8 cellular contexts compared by ENCODE assay signal in the genomic region with DNA sequence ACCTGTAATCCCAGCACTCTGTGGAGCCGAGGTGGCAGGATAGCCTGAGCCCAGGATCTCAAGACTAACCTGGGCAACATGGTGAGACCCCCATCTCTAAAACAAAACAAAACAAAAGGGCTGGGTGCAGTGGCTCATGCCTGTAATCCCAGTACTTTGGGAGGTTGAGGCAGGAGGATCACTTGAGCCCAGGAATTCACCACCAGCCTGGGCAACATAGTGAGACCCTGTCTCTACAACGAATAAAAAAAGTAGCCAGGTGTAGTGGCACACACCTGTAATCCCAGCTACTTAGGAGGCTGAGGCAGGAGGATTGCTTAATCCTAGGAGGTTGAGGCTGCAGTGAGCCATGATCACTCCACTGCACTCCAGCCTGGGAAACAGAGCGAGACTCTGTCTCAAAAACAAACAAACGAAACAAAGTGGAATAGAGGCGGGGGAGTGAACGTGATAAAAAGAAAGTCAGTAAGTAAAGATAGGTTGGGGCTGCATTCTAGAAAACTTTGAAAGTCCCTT. TPM values are rescaled to one million over a fixed set of nuclear protein-coding genes. Genes with fewer than 3 reads are reported as not detected.
DNase-seq lines count a peak whose midpoint lies in the region; ATAC-seq and TF ChIP-seq lines count a peak whose summit lies in the region.
"Not testable (repeated sequence)": the region's sequence is repeated elsewhere in the genome, so short reads cannot be mapped to it uniquely, and the experiment has no call there.

No MANE protein-coding gene starts in this region.

- not testable (repeated sequence) for H3K14ac ChIP-seq in neuronal stem cell (ENCODE audit: low read length)

- peaks cover 8 to 17% of the 10 kb centered on the region in 2 donors for H3K9me3 ChIP-seq in neuronal stem cell (replicated peaks in 1 of 2; ENCODE audit: control insufficient read depth in 2 of 2, insufficient read depth in 1 of 2, low read depth in 1 of 2, low read length in 2 of 2)
- H3K9me3 ChIP-seq in vagina: not testable (repeated sequence)

- H3K27ac Mint-ChIP-seq in IgD-negative memory B cell: peak overlapping the region in 2 of 3 donors; percentile 18 to 67
- H3K27ac Mint-ChIP-seq in activated CD8-positive, alpha-beta T cell treated with anti-CD3 and anti-CD28 coated beads for 36 hours: peak overlapping the region; percentile 51
- H3K27ac Mint-ChIP-seq in activated naive CD8-positive, alpha-beta T cell treated with anti-CD3 and anti-CD28 coated beads, Interleukin-2, amount 10 ng/mL, durations not matched to agents 7 days and 5 days: peak overlapping the region; percentile 79
- H3K27ac Mint-ChIP-seq in effector memory CD8-positive, alpha-beta T cell: peak overlapping the region; percentile 91 to 97
- H3K27ac Mint-ChIP-seq in stimulated activated naive CD8-positive, alpha-beta T cell treated with anti-CD3 and anti-CD28 coated beads, Interleukin-15, Interleukin-2, amounts not matched to agents 100 ng/mL and 50 ng/mL, for 24 hours: peak overlapping the region; percentile 18

- H3K9ac ChIP-seq in neuronal stem cell (ENCODE audit: low read depth, low read length, poor library complexity): not testable (repeated sequence)

- TF ChIP-seq POLR2A in vagina (IDR thresholded peaks at IDR 0.05): not testable (repeated sequence)

- peaks cover 9 to 22% (median 20%) of the 10 kb centered on the region in 3 donors for H3K4me1 Mint-ChIP-seq in IgD-negative memory B cell
- peaks cover 56% of the 10 kb centered on the region for H3K4me1 Mint-ChIP-seq in activated CD8-positive, alpha-beta T cell treated with anti-CD3 and anti-CD28 coated beads for 36 hours (ENCODE audit: low read depth)
- peaks cover 31% of the 10 kb centered on the region for H3K4me1 Mint-ChIP-seq in activated naive CD8-positive, alpha-beta T cell treated with anti-CD3 and anti-CD28 coated beads, Interleukin-2, amount 10 ng/mL, durations not matched to agents 7 days and 5 days
- H3K4me1 Mint-ChIP-seq in effector memory CD8-positive, alpha-beta T cell (ENCODE audit: low read depth in 2 of 2): peaks cover 63 to 74% of the 10 kb centered on the region in 2 donors
- H3K4me1 Mint-ChIP-seq in stimulated activated naive CD8-positive, alpha-beta T cell treated with anti-CD3 and anti-CD28 coated beads, Interleukin-15, Interleukin-2, amounts not matched to agents 100 ng/mL and 50 ng/mL, for 24 hours (ENCODE audit: low read depth): peaks cover 69% of the 10 kb centered on the region

- intact Hi-C loops in activated CD8-positive, alpha-beta T cell treated with anti-CD3 and anti-CD28 coated beads for 36 hours (cut with micrococcal nuclease); vagina (cut with DNase I): not testable (repeated sequence)

- H4K91ac ChIP-seq in neuronal stem cell (ENCODE audit: low read depth, low read length, poor library complexity): not testable (repeated sequence)

- H3K4me1 ChIP-seq in neuronal stem cell (ENCODE audit: control insufficient read depth in 2 of 2, insufficient read depth in 1 of 2, low read depth in 1 of 2, low read length in 2 of 2) (peaks cover 9 to 11% of the 10 kb centered on the region in 2 donors), vagina (peaks cover 61% of the 10 kb centered on the region)

- POLR2A ChIA-PET in activated CD8-positive, alpha-beta T cell treated with anti-CD3 and anti-CD28 coated beads for 36 hours (lab: Charles Lee): interaction anchor here (0.6 to 1.1 kb wide), 2 partner anchors 10 to 108 kb away, joined by 3 to 4 read pairs; no protein-coding TSS in a partner anchor
- POLR2A ChIA-PET in activated naive CD8-positive, alpha-beta T cell treated with anti-CD3 and anti-CD28 coated beads, Interleukin-2, amount 10 ng/mL, durations not matched to agents 7 days and 5 days (lab: Charles Lee): not testable (repeated sequence)

- H2BK15ac ChIP-seq in neuronal stem cell (ENCODE audit: low read length): not testable (repeated sequence)

- H3K4me2 ChIP-seq in neuronal stem cell (ENCODE audit: insufficient read depth, low read length, poor library complexity, severe bottlenecking): not testable (repeated sequence)

- not testable (repeated sequence) for H2BK120ac ChIP-seq in neuronal stem cell (ENCODE audit: low read depth, low read length)

- H2BK5ac ChIP-seq in neuronal stem cell (ENCODE audit: low read length): not testable (repeated sequence)

- H3K9me3 Mint-ChIP-seq in IgD-negative memory B cell; activated CD8-positive, alpha-beta T cell treated with anti-CD3 and anti-CD28 coated beads for 36 hours; activated naive CD8-positive, alpha-beta T cell treated with anti-CD3 and anti-CD28 coated beads, Interleukin-2, amount 10 ng/mL, durations not matched to agents 7 days and 5 days; effector memory CD8-positive, alpha-beta T cell; stimulated activated naive CD8-positive, alpha-beta T cell treated with anti-CD3 and anti-CD28 coated beads, Interleukin-15, Interleukin-2, amounts not matched to agents 100 ng/mL and 50 ng/mL, for 24 hours: not testable (repeated sequence)

- not testable (repeated sequence) for H3K4ac ChIP-seq in neuronal stem cell (ENCODE audit: low read length)

- no CpG with 5 or more reads among the region's 6 CpGs for WGBS in neuronal stem cell (ENCODE audit: extremely low coverage in 2 of 2, insufficient read length in 2 of 2, insufficient replicate concordance in 1 of 2), 2 donors

- H3K27ac ChIP-seq in neuronal stem cell (replicated peaks; ENCODE audit: low read length): not testable (repeated sequence)
- peak overlapping the region; percentile 82 for H3K27ac ChIP-seq in vagina

- not testable (repeated sequence) for TF ChIP-seq CTCF in activated CD8-positive, alpha-beta T cell treated with anti-CD3 and anti-CD28 coated beads for 36 hours (IDR thresholded peaks at IDR 0.05); vagina (IDR thresholded peaks at IDR 0.05)

- not testable (repeated sequence) for DNase-seq in activated CD8-positive, alpha-beta T cell treated with anti-CD3 and anti-CD28 coated beads for 36 hours; activated naive CD8-positive, alpha-beta T cell treated with anti-CD3 and anti-CD28 coated beads, Interleukin-2, amount 10 ng/mL, durations not matched to agents 7 days and 5 days; effector memory CD8-positive, alpha-beta T cell; neuronal stem cell (ENCODE audit: low spot score); vagina (ENCODE audit: extremely low spot score in 2 of 2)
- DNase-seq in left kidney (ENCODE audit: low read depth, low spot score): peak; percentile 43

- not testable (repeated sequence) for H2BK12ac ChIP-seq in neuronal stem cell (ENCODE audit: low read length)

- H3K23ac ChIP-seq in neuronal stem cell (ENCODE audit: low read depth, low read length, poor library complexity): not testable (repeated sequence)

- H3K18ac ChIP-seq in neuronal stem cell (ENCODE audit: low read length): not testable (repeated sequence)

- H3K36me3 Mint-ChIP-seq in IgD-negative memory B cell: peaks cover 22% of the 10 kb centered on the region
- peaks cover 52% of the 10 kb centered on the region for H3K36me3 Mint-ChIP-seq in activated CD8-positive, alpha-beta T cell treated with anti-CD3 and anti-CD28 coated beads for 36 hours (ENCODE audit: low read depth)
- peaks cover 35% of the 10 kb centered on the region for H3K36me3 Mint-ChIP-seq in activated naive CD8-positive, alpha-beta T cell treated with anti-CD3 and anti-CD28 coated beads, Interleukin-2, amount 10 ng/mL, durations not matched to agents 7 days and 5 days
- peaks cover 94% of the 10 kb centered on the region for H3K36me3 Mint-ChIP-seq in effector memory CD8-positive, alpha-beta T cell (ENCODE audit: insufficient read depth)
- H3K36me3 Mint-ChIP-seq in stimulated activated naive CD8-positive, alpha-beta T cell treated with anti-CD3 and anti-CD28 coated beads, Interleukin-15, Interleukin-2, amounts not matched to agents 100 ng/mL and 50 ng/mL, for 24 hours (ENCODE audit: low read depth): peaks cover 54% of the 10 kb centered on the region

- not testable (repeated sequence) for ATAC-seq in activated CD8-positive, alpha-beta T cell treated with anti-CD3 and anti-CD28 coated beads for 36 hours; activated naive CD8-positive, alpha-beta T cell treated with anti-CD3 and anti-CD28 coated beads, Interleukin-2, amount 10 ng/mL, durations not matched to agents 7 days and 5 days (ENCODE audit: low read depth); effector memory CD8-positive, alpha-beta T cell (replicated peaks)

- CTCF ChIA-PET in activated CD8-positive, alpha-beta T cell treated with anti-CD3 and anti-CD28 coated beads for 36 hours (lab: Charles Lee): interaction anchor here (1.6 kb wide), 1 partner anchor 26 kb away, joined by 4 read pairs; no protein-coding TSS in a partner anchor

- peak overlapping the region; percentile 24 for H2AK5ac ChIP-seq in neuronal stem cell (ENCODE audit: low read depth, low read length)

- not testable (repeated sequence) for H3K4me3 ChIP-seq in neuronal stem cell (ENCODE audit: low read length in 2 of 2); vagina

- not testable (repeated sequence) for H4K8ac ChIP-seq in neuronal stem cell (ENCODE audit: low read depth, low read length)

- not testable (repeated sequence) for H3K27me3 ChIP-seq in neuronal stem cell (ENCODE audit: control insufficient read depth in 3 of 3, insufficient read depth in 3 of 3, low read depth in 1 of 3, low read length in 3 of 3); vagina

- not testable (repeated sequence) for H2AFZ ChIP-seq in neuronal stem cell (ENCODE audit: low read length)

- H3K4me3 Mint-ChIP-seq in IgD-negative memory B cell: peak overlapping the region in 1 of 4 donors; percentile 73
- H3K4me3 Mint-ChIP-seq in activated CD8-positive, alpha-beta T cell treated with anti-CD3 and anti-CD28 coated beads for 36 hours; activated naive CD8-positive, alpha-beta T cell treated with anti-CD3 and anti-CD28 coated beads, Interleukin-2, amount 10 ng/mL, durations not matched to agents 7 days and 5 days; stimulated activated naive CD8-positive, alpha-beta T cell treated with anti-CD3 and anti-CD28 coated beads, Interleukin-15, Interleukin-2, amounts not matched to agents 100 ng/mL and 50 ng/mL, for 24 hours: not testable (repeated sequence)
- peak overlapping the region; percentile 62 to 81 for H3K4me3 Mint-ChIP-seq in effector memory CD8-positive, alpha-beta T cell

- H3K79me1 ChIP-seq in neuronal stem cell (ENCODE audit: low read depth, low read length): not testable (repeated sequence)

- H3K36me3 ChIP-seq in neuronal stem cell (replicated peaks in 1 of 2; ENCODE audit: control insufficient read depth in 2 of 2, insufficient read depth in 2 of 2, low read length in 2 of 2) (peaks cover 10 to 24% of the 10 kb centered on the region in 2 donors), vagina (peaks cover 3 to 30% of the 10 kb centered on the region in 2 donors)

- not testable (repeated sequence) for H3K27me3 Mint-ChIP-seq in IgD-negative memory B cell; activated CD8-positive, alpha-beta T cell treated with anti-CD3 and anti-CD28 coated beads for 36 hours; activated naive CD8-positive, alpha-beta T cell treated with anti-CD3 and anti-CD28 coated beads, Interleukin-2, amount 10 ng/mL, durations not matched to agents 7 days and 5 days; effector memory CD8-positive, alpha-beta T cell; stimulated activated naive CD8-positive, alpha-beta T cell treated with anti-CD3 and anti-CD28 coated beads, Interleukin-15, Interleukin-2, amounts not matched to agents 100 ng/mL and 50 ng/mL, for 24 hours

RNA-seq across cellular contexts. Expression of a gene that starts 28.4 kb away (rescaled TPM):
- polyA plus RNA-seq in IgD-negative memory B cell: 318 TPM
- 100 to 1,000 TPM; 108 to 110 TPM for total RNA-seq in activated CD8-positive, alpha-beta T cell treated with anti-CD3 and anti-CD28 coated beads for 36 hours
- total RNA-seq in activated naive CD8-positive, alpha-beta T cell treated with anti-CD3 and anti-CD28 coated beads, Interleukin-2, amount 10 ng/mL, durations not matched to agents 7 days and 5 days: 100 to 1,000 TPM; 109 TPM
- polyA plus RNA-seq in neuronal stem cell (2013, experiment 1 of 2): 85.6 TPM
- polyA plus RNA-seq in neuronal stem cell (2013, experiment 2 of 2): 87.4 TPM
- 111 TPM for total RNA-seq in vagina

Comparison
In these comparisons a context has a peak if more than half of its experiments do, and no peak if none do; other contexts are left out.
1. H3K27ac Mint-ChIP-seq: peak in every context shown above with its lines; median percentile 94 in effector memory CD8-positive, alpha-beta T cell; 79 in activated naive CD8-positive, alpha-beta T cell treated with anti-CD3 and anti-CD28 coated beads, Interleukin-2, amount 10 ng/mL, durations not matched to agents 7 days and 5 days; 51 in activated CD8-positive, alpha-beta T cell treated with anti-CD3 and anti-CD28 coated beads for 36 hours; 42 in IgD-negative memory B cell; 18 in stimulated activated naive CD8-positive, alpha-beta T cell treated with anti-CD3 and anti-CD28 coated beads, Interleukin-15, Interleukin-2, amounts not matched to agents 100 ng/mL and 50 ng/mL, for 24 hours.